In the genomic region with DNA sequence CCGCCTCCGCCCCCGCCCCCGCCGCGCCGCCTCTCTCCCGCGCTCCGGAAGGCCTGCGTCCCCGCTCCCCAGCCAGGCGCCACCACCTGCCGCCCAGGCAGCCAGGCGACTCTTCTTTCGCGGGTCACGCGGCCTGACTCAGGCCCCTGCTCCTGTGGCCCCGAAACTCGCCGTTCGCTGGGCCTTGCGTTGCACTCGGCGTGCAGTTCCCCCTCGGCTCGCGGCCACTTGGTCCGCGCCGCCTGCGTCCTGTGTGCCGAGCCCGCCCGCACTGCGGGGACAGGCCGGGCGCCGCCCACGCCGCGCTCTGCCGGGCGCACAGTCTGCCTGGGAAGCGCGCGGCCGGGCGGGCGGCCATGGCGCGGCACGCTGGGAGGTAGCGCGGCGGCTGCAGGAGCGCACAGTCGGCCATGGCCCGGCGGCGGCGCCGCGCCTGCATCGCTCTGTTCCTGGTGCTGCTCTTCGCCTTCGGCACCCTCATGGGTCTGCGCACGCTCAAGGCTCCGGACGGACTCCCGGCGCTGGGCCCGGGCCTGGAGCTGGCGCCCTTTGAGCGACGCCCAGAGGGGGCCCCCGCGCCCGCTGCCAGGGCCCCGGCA, we compare ENCODE assay signal across 8 cellular contexts.
DNase-seq lines count a peak whose midpoint lies in the region; ATAC-seq and TF ChIP-seq lines count a peak whose summit lies in the region.

A gene with protein sequence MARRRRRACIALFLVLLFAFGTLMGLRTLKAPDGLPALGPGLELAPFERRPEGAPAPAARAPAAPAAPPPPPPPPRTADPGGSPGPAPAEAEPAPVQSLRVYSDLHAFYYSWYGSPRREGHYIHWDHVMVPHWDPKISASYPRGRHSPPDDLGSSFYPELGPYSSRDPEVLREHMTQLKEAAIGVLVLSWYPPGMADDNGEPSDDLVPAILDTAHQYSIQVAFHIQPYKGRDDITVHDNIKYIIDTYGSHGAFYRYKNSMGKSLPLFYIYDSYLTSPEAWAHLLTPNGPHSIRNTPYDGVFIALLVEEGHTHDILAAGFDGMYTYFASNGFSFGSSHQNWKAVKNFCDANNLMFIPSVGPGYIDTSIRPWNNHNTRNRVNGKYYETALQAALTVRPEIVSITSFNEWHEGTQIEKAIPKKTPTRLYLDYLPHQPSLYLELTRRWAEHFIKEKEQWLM (plus strand): TSS at position 75 of the 599 bp plus-strand sequence. CDS start 336 bp downstream, at position 411.

- H3K4me1 ChIP-seq in HEK293 (ENCODE audit: control insufficient read depth, insufficient read depth, low read length) (peaks cover 7% of the 10 kb centered on the region; the same call in 1 of the 2 replicates), endocrine pancreas (ENCODE audit: control insufficient read depth, insufficient read depth, low read length) (no peaks in the 10 kb centered on the region), subcutaneous abdominal adipose tissue (ENCODE audit: control insufficient read depth in 5 of 5, insufficient read depth in 5 of 5, low read length in 5 of 5) (peaks cover 1 to 24% (median 15%) of the 10 kb centered on the region in 5 donors)

- peak; percentile 90 for ATAC-seq in memory B cell (ENCODE audit: low read depth)

- peaks cover 17% of the 10 kb centered on the region for H3K4me1 Mint-ChIP-seq in memory B cell

- H3K27ac ChIP-seq in HEK293 (ENCODE audit: extremely low read depth, low read depth, low read length): peak within 1 kb of the TSS; percentile 88; the same call in 1 of the 2 replicates
- H3K27ac ChIP-seq in subcutaneous abdominal adipose tissue (ENCODE audit: low read depth, low read length): no peak within 1 kb of the TSS

- H3K27ac Mint-ChIP-seq in memory B cell: peak within 1 kb of the TSS; percentile 67

- H3K36me3 Mint-ChIP-seq in memory B cell: peaks cover 6% of the 10 kb centered on the region

- H3K4me3 Mint-ChIP-seq in memory B cell: peak within 1 kb of the TSS; percentile 92

- TF ChIP-seq CTCF in GM06990 (IDR thresholded peaks at IDR 0.05; ENCODE audit: insufficient read depth, low read length, poor library complexity, severe bottlenecking): no peak
- TF ChIP-seq CTCF in HEK293 (tag by site-specific recombination; IDR thresholded peaks at IDR 0.05): 0 out of 2 replicates have a peak, but pooled peaks have one; percentile 40

- no peaks in the 10 kb centered on the region for H3K9me3 Mint-ChIP-seq in memory B cell

- CTCF ChIA-PET in HEK293 (lab: Yijun Ruan, JAX): interaction anchor here (1.0 kb wide), 1 partner anchor 66 kb away, joined by 4 read pairs; no protein-coding TSS in a partner anchor

- H3K27me3 ChIP-seq in GM06990 (replicated peaks; ENCODE audit: control insufficient read depth, insufficient read depth, low read length) (no peaks in the 10 kb centered on the region), endocrine pancreas (ENCODE audit: control insufficient read depth, insufficient read depth, low read length) (no peaks in the 10 kb centered on the region), subcutaneous abdominal adipose tissue (ENCODE audit: control insufficient read depth in 5 of 5, insufficient read depth in 4 of 5, low read length in 5 of 5) (peaks cover 3 to 11% (median 4%) of the 10 kb centered on the region in 5 donors)

- H3K9ac ChIP-seq in endocrine pancreas (ENCODE audit: control insufficient read depth, insufficient read depth, low read length) (peak within 1 kb of the TSS; percentile 66), subcutaneous abdominal adipose tissue (ENCODE audit: low read length in 5 of 5) (no peak within 1 kb of the TSS)

- POLR2A ChIA-PET in HEK293 (lab: Yijun Ruan, JAX): interaction anchor here (0.8 to 0.9 kb wide), 3 partner anchors 11 to 66 kb away, joined by 3 to 13 read pairs (median 3); a partner anchor contains a TSS

- H3K4me3 ChIP-seq in GM06990 (replicated peaks; ENCODE audit: low read depth, low read length) (peak within 1 kb of the TSS; percentile 77), HEK293 (ENCODE audit: low read depth, low read length) (peak within 1 kb of the TSS; percentile 70), endocrine pancreas (ENCODE audit: control insufficient read depth, insufficient read depth, low read length) (no peak within 1 kb of the TSS), subcutaneous abdominal adipose tissue (ENCODE audit: low read depth in 1 of 5, low read length in 5 of 5) (peak within 1 kb of the TSS; percentile 44 to 75 (median 69))

- H3K36me3 ChIP-seq in GM06990 (ENCODE audit: control insufficient read depth, insufficient read depth, low read length) (peaks cover 7% of the 10 kb centered on the region), HEK293 (ENCODE audit: control insufficient read depth in 2 of 2, insufficient read depth in 1 of 2, low read length in 2 of 2) (peaks cover 8 to 32% of the 10 kb centered on the region in 2 experiments; a peak in 2 of 3 replicates), endocrine pancreas (ENCODE audit: control insufficient read depth, insufficient read depth, low read length) (no peaks in the 10 kb centered on the region), subcutaneous abdominal adipose tissue (ENCODE audit: control insufficient read depth in 5 of 5, insufficient read depth in 5 of 5, low read length in 5 of 5) (no peaks in the 10 kb centered on the region)

- H3K27me3 Mint-ChIP-seq in memory B cell: peaks cover 5% of the 10 kb centered on the region

- DNase-seq in GM06990 (ENCODE audit: extremely low read depth, insufficient read length) (peak; percentile 85), NCI-H1930 (lab: John Stamatoyannopoulos, UW) (peak; percentile 27 to 46), memory B cell (ENCODE audit: low spot score in 2 of 2) (peak; percentile 36 to 52), T-helper 9 cell (no peak)
- DNase-seq in activated CD4-positive, CD25-positive, alpha-beta regulatory T cell treated with anti-CD3 and anti-CD28 coated beads, Interleukin-2, amount 50 U/mL, for 72 hours: peak; percentile 65

- H3K9me3 ChIP-seq in HEK293 (ENCODE audit: control insufficient read depth, insufficient read depth, low read depth, low read length) (no peaks in the 10 kb centered on the region), endocrine pancreas (ENCODE audit: control insufficient read depth, low read length) (no peaks in the 10 kb centered on the region), subcutaneous abdominal adipose tissue (ENCODE audit: control insufficient read depth in 5 of 5, low read length in 5 of 5) (no peaks in the 10 kb centered on the region)

TF ChIP-seq in HEK293, 187 proteins besides CTCF, POLR2A, EP300 and RAD21 (continues in another document):
- TF ChIP-seq, protein P1, sequence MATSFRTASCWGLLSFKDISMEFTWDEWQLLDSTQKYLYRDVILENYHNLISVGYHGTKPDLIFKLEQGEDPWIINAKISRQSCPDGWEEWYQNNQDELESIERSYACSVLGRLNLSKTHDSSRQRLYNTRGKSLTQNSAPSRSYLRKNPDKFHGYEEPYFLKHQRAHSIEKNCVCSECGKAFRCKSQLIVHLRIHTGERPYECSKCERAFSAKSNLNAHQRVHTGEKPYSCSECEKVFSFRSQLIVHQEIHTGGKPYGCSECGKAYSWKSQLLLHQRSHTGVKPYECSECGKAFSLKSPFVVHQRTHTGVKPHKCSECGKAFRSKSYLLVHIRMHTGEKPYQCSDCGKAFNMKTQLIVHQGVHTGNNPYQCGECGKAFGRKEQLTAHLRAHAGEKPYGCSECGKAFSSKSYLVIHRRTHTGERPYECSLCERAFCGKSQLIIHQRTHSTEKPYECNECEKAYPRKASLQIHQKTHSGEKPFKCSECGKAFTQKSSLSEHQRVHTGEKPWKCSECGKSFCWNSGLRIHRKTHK (tag by site-specific recombination; IDR thresholded peaks at IDR 0.05): no peak
- TF ChIP-seq EGR2 (tag by site-specific recombination; IDR thresholded peaks at IDR 0.05; ENCODE audit: low read depth) (peak; percentile 30; the same call in 1 of the 2 replicates), ZNF132 (tag by site-specific recombination; IDR thresholded peaks at IDR 0.05; ENCODE audit: borderline replicate concordance) (no peak), ZBTB20 (tag by site-specific recombination; IDR thresholded peaks at IDR 0.05) (peak; percentile 28; the same call in 1 of the 2 replicates), HOXA7 (CRISPR knock-in tag; IDR thresholded peaks at IDR 0.05; ENCODE audit: borderline replicate concordance) (no peak), PRDM1 (tag by site-specific recombination; IDR thresholded peaks at IDR 0.05) (no peak), ZNF785 (tag by site-specific recombination; IDR thresholded peaks at IDR 0.05) (peak; percentile 78; the same call in 1 of the 2 replicates), ZNF146 (tag by site-specific recombination; IDR thresholded peaks at IDR 0.05) (peak; percentile 33; the same call in 1 of the 2 replicates), ZNF843 (tag by site-specific recombination; IDR thresholded peaks at IDR 0.05) (no peak), MYNN (tag by site-specific recombination; IDR thresholded peaks at IDR 0.05; ENCODE audit: borderline replicate concordance) (no peak), ZNF214 (tag by site-specific recombination; IDR thresholded peaks at IDR 0.05; ENCODE audit: borderline replicate concordance) (no peak), ZNF670 (tag by site-specific recombination; IDR thresholded peaks at IDR 0.05; ENCODE audit: low read depth) (no peak), ZBTB8A (tag by site-specific recombination; IDR thresholded peaks at IDR 0.05) (peak; percentile 79)
- TF ChIP-seq, protein P2, sequence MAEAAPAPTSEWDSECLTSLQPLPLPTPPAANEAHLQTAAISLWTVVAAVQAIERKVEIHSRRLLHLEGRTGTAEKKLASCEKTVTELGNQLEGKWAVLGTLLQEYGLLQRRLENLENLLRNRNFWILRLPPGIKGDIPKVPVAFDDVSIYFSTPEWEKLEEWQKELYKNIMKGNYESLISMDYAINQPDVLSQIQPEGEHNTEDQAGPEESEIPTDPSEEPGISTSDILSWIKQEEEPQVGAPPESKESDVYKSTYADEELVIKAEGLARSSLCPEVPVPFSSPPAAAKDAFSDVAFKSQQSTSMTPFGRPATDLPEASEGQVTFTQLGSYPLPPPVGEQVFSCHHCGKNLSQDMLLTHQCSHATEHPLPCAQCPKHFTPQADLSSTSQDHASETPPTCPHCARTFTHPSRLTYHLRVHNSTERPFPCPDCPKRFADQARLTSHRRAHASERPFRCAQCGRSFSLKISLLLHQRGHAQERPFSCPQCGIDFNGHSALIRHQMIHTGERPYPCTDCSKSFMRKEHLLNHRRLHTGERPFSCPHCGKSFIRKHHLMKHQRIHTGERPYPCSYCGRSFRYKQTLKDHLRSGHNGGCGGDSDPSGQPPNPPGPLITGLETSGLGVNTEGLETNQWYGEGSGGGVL (tag by site-specific recombination; IDR thresholded peaks at IDR 0.05): peak; percentile 86
